8 cellular contexts compared by ENCODE assay signal in the genomic region with DNA sequence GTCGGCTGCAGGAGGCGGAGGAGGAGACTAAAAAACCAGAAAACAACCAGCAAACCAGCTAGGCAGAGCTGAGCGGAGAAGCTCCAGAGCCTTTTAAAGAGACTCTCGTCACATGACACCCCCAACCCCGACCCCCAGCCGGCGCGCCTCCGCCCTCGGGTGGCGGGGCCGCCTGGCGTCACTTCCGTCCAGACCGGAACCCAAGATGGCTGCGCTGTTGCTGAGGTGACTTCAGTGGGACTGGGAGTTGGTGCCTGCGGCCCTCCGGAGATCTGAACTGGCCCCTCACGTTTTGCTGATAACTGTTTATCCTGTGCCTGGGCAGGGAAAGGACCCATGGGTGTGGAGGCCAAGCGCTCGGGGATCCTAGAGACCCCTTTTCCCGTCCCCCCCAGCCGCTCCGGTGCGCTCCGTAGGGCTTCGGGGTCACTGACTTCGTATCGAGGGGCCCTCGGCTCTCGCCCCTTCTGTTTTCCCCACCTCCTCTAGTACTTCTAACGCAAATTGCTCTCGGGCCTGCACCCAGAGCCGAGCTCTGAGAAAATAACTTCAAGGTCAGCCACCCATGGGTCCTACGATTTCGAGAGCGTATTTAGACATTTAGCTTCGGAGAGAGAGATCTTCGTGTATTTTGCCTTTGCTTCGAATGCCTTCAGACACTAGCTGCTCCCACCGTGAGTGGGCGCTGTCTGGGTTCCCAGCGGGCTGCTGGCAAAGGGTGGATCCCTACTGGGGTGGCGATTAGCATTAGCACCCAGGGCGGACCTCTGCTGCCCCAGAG. TPM values are rescaled to one million over a fixed set of nuclear protein-coding genes. Genes with fewer than 3 reads are reported as not detected.
DNase-seq lines count a peak whose midpoint lies in the region; ATAC-seq, FAIRE-seq and TF ChIP-seq lines count a peak whose summit lies in the region.

A gene with protein sequence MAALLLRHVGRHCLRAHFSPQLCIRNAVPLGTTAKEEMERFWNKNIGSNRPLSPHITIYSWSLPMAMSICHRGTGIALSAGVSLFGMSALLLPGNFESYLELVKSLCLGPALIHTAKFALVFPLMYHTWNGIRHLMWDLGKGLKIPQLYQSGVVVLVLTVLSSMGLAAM (plus strand): TSS at position 181 of the 781 bp plus-strand sequence. CDS start 25 bp downstream, at position 206.

- peak; percentile 17 for FAIRE-seq in pancreas (lab: Jason Lieb, UNC)

- 0% methylated on average over 44 to 45 of the region's 45 CpGs for WGBS in pancreas, 2 donors

- DNase-seq in GM12864 (ENCODE audit: low read depth) (peak; percentile 57), NCI-H1092 treated with DMSO at 0.1 percent for 48 hours (lab: John Stamatoyannopoulos, UW) (peak; percentile 90), SW 1271 (lab: John Stamatoyannopoulos, UW) (peak; percentile 16 to 67), Right ventricle myocardium superior (peak; percentile 94), pancreas (peak; percentile 87 to 95 (median 90)), tibial artery (peak; percentile 86 to 94)
- peak; percentile 73 for DNase-seq in activated naive CD8-positive, alpha-beta T cell treated with anti-CD3 and anti-CD28 coated beads, Interleukin-2, amount 50 U/mL, for 16 hours (ENCODE audit: low read depth, low spot score)

- peak; percentile 54 for TF ChIP-seq CTCF in GM12864 (IDR thresholded peaks at IDR 0.05; ENCODE audit: low read depth, low read length, missing control alignments)
- no peak for TF ChIP-seq CTCF in pancreas (IDR thresholded peaks at IDR 0.05)
- no peak for TF ChIP-seq CTCF in tibial artery (IDR thresholded peaks at IDR 0.05)

- intact Hi-C loops in Right ventricle myocardium superior (cut with DNase I): no loop called here
- intact Hi-C loops in pancreas (cut with DNase I): no loop called here
- intact Hi-C loops in tibial artery (cut with DNase I; ENCODE audit: low total_unique reads): no loop called here

- H3K27ac ChIP-seq in pancreas (peak within 1 kb of the TSS; percentile 81 to 94 (median 88)), tibial artery (peak within 1 kb of the TSS; percentile 89 to 91)

- H3K4me3 ChIP-seq in GM12864 (ENCODE audit: low read depth, low read length): peak within 1 kb of the TSS; percentile 65
- H3K4me3 ChIP-seq in pancreas: peak within 1 kb of the TSS; percentile 58 to 90 (median 80)
- H3K4me3 ChIP-seq in tibial artery: peak within 1 kb of the TSS; percentile 80 to 96

- H3K9me3 ChIP-seq in pancreas: no peaks in the 10 kb centered on the region
- H3K9me3 ChIP-seq in tibial artery: no peaks in the 10 kb centered on the region

- H3K27me3 ChIP-seq in pancreas: no peaks in the 10 kb centered on the region
- H3K27me3 ChIP-seq in tibial artery: peaks cover 0 to 6% of the 10 kb centered on the region in 2 donors

- H3K4me1 ChIP-seq in pancreas: peaks cover 14 to 25% (median 16%) of the 10 kb centered on the region in 3 donors
- H3K4me1 ChIP-seq in tibial artery: peaks cover 0 to 17% (median 12%) of the 10 kb centered on the region in 4 donors

- ATAC-seq in HG02588 (IDR thresholded peaks at IDR 0.05; ENCODE audit: unreplicated experiment) (peak; percentile 92), Right ventricle myocardium superior (ENCODE audit: poor library complexity) (peak; percentile 99), pancreas (peak; percentile 99 to 100 (median 99))

- H3K36me3 ChIP-seq in pancreas (no peaks in the 10 kb centered on the region), tibial artery (peaks cover 0 to 9% (median 0%) of the 10 kb centered on the region in 3 donors)

RNA-seq across cellular contexts. Expression of the gene that starts here (rescaled TPM):
- 422 TPM for total RNA-seq in Right ventricle myocardium superior
- 10 to 100 TPM; 38.7 to 91.4 (median 58.8) TPM for total RNA-seq in pancreas
- polyA plus RNA-seq in pancreas: 10 to 100 TPM; 18.2 to 64.6 TPM

Comparison
In these comparisons a context has a peak if more than half of its experiments do, and no peak if none do; other contexts are left out.
1. Peak in every context shown above with its lines: DNase-seq, ATAC-seq, H3K4me3 ChIP-seq and H3K27ac ChIP-seq.
2. DNase-seq: peak in every context shown above with its lines; median percentile 94 in Right ventricle myocardium superior; 90 in NCI-H1092 treated with DMSO at 0.1 percent for 48 hours; 90 in tibial artery; 90 in pancreas; 73 in activated naive CD8-positive, alpha-beta T cell treated with anti-CD3 and anti-CD28 coated beads, Interleukin-2, amount 50 U/mL, for 16 hours; 57 in GM12864; 42 in SW 1271.